8 cellular contexts compared by ENCODE assay signal in genomic region chr16:85479972-85480726, GRCh38.
DNase-seq lines count a peak whose midpoint lies in the region; ATAC-seq and TF ChIP-seq lines count a peak whose summit lies in the region.

No MANE protein-coding gene starts in this region.

- H4K20me1 ChIP-seq in BLaER1 = no peaks in the 10 kb centered on the region

- intact Hi-C loops in vagina (cut with DNase I) (no loop called here), thyroid gland (cut with DNase I) (no loop called here)

- ATAC-seq in GM18520 (IDR thresholded peaks at IDR 0.05; ENCODE audit: unreplicated experiment) (no peak), HG02642 (IDR thresholded peaks at IDR 0.05; ENCODE audit: poor library complexity, unreplicated experiment) (no peak)

- TF ChIP-seq RAD21 in liver (IDR thresholded peaks at IDR 0.05) = peak in 1 of 2 donors; percentile 64

- H3K36me3 ChIP-seq in BLaER1 (no peaks in the 10 kb centered on the region), SJCRH30 (no peaks in the 10 kb centered on the region), liver (ENCODE audit: control insufficient read depth in 4 of 4, insufficient read depth in 3 of 4, low read depth in 1 of 4, low read length in 3 of 4) (no peaks in the 10 kb centered on the region), vagina (no peaks in the 10 kb centered on the region), thyroid gland (no peaks in the 10 kb centered on the region)

- no peak for TF ChIP-seq POLR2A in vagina (IDR thresholded peaks at IDR 0.05)
- TF ChIP-seq POLR2A in thyroid gland (IDR thresholded peaks at IDR 0.05) = no peak

- H3K9ac ChIP-seq in BLaER1 = peak overlapping the region; percentile 73
- H3K9ac ChIP-seq in liver (ENCODE audit: low read depth in 1 of 2, low read length in 2 of 2) = no peak overlapping the region

- H3K27me3 ChIP-seq in BLaER1 (no peaks in the 10 kb centered on the region), SJCRH30 (no peaks in the 10 kb centered on the region), liver (ENCODE audit: control insufficient read depth in 4 of 4, insufficient read depth in 4 of 4, low read length in 3 of 4) (no peaks in the 10 kb centered on the region), vagina (no peaks in the 10 kb centered on the region), thyroid gland (no peaks in the 10 kb centered on the region)

- H3K9me3 ChIP-seq in BLaER1 (no peaks in the 10 kb centered on the region), SJCRH30 (replicated peaks) (no peaks in the 10 kb centered on the region), liver (ENCODE audit: control insufficient read depth in 4 of 4, low read length in 3 of 4) (no peaks in the 10 kb centered on the region), vagina (no peaks in the 10 kb centered on the region), thyroid gland (no peaks in the 10 kb centered on the region)

- peaks cover 95% of the 10 kb centered on the region for H3K4me1 ChIP-seq in BLaER1
- H3K4me1 ChIP-seq in SJCRH30 = peaks cover 19% of the 10 kb centered on the region
- H3K4me1 ChIP-seq in liver (ENCODE audit: control insufficient read depth in 4 of 4, insufficient read depth in 4 of 4, low read length in 3 of 4) = no peaks in the 10 kb centered on the region
- peaks cover 17% of the 10 kb centered on the region for H3K4me1 ChIP-seq in vagina
- H3K4me1 ChIP-seq in thyroid gland = peaks cover 8 to 18% of the 10 kb centered on the region in 2 donors

- peak; percentile 50 for TF ChIP-seq CTCF in GM20000 (IDR thresholded peaks at IDR 0.05; ENCODE audit: extremely low read depth, missing control alignments)
- peak; percentile 13 for TF ChIP-seq CTCF in liver (IDR thresholded peaks at IDR 0.05; ENCODE audit: low read depth, low read length, missing input control)
- TF ChIP-seq CTCF in vagina (IDR thresholded peaks at IDR 0.05) = no peak
- no peak for TF ChIP-seq CTCF in thyroid gland (IDR thresholded peaks at IDR 0.05)

- WGBS in liver = 78% methylated on average over 26 of the region's 26 CpGs
- 80 to 89% methylated on average over 14 to 24 of the region's 26 CpGs for WGBS in thyroid gland, 2 donors

- DNase-seq in GM20000 (ENCODE audit: low spot score) (peak; percentile 79), SJCRH30 (peak; percentile 88 to 89), vagina (ENCODE audit: extremely low spot score in 2 of 2) (no peak), thyroid gland (no peak)

- peak overlapping the region; percentile 95 for H3K4me2 ChIP-seq in BLaER1

- H3K27ac ChIP-seq in BLaER1 (peak overlapping the region; percentile 90), SJCRH30 (peak overlapping the region; percentile 74), liver (ENCODE audit: low read depth in 1 of 2, low read length in 2 of 2) (no peak overlapping the region), vagina (no peak overlapping the region), thyroid gland (no peak overlapping the region)

- H3K4me3 ChIP-seq in BLaER1 (peak overlapping the region; percentile 57), SJCRH30 (peak overlapping the region; percentile 25), liver (ENCODE audit: low read depth in 1 of 3, low read length in 3 of 3) (no peak overlapping the region), vagina (no peak overlapping the region), thyroid gland (replicated peaks in 1 of 3) (no peak overlapping the region)

TF ChIP-seq in liver, 16 proteins besides CTCF, POLR2A, EP300 and RAD21:
- TF ChIP-seq RXRA (IDR thresholded peaks at IDR 0.05) (no peak), REST (IDR thresholded peaks at IDR 0.05) (no peak), FOXA2 (IDR thresholded peaks at IDR 0.05) (no peak), YY1 (IDR thresholded peaks at IDR 0.05) (no peak), MAX (IDR thresholded peaks at IDR 0.05) (no peak), HNF4A (conservative IDR thresholded peaks at IDR 0.05) (no peak), JUND (IDR thresholded peaks at IDR 0.05) (no peak), EGR1 (IDR thresholded peaks at IDR 0.05; ENCODE audit: low read depth in 2 of 2) (no peak), NR2F2 (IDR thresholded peaks at IDR 0.05) (no peak), ZBTB33 (IDR thresholded peaks at IDR 0.05) (no peak), ATF3 (IDR thresholded peaks at IDR 0.05) (no peak), GABPA (IDR thresholded peaks at IDR 0.05 in 1 of 2, conservative IDR thresholded peaks at IDR 0.05 in 1 of 2) (no peak), SP1 (IDR thresholded peaks at IDR 0.05) (no peak), TAF1 (conservative IDR thresholded peaks at IDR 0.05) (no peak), HNF4G (IDR thresholded peaks at IDR 0.05) (no peak), FOXA1 (IDR thresholded peaks at IDR 0.05) (no peak)

Comparison
In these comparisons a context has a peak if more than half of its experiments do, and no peak if none do; other contexts are left out.
1. H3K27ac ChIP-seq: peak in BLaER1 (single experiment) and SJCRH30 (single experiment); none in liver (0 of 2), vagina (single experiment) and thyroid gland (0 of 3).
2. H3K4me3 ChIP-seq: peak in BLaER1 (single experiment) and SJCRH30 (single experiment); none in liver (0 of 3), vagina (0 of 2) and thyroid gland (0 of 3).
3. DNase-seq: peak in GM20000 (single experiment) and SJCRH30 (2 of 2); none in vagina (0 of 2) and thyroid gland (0 of 2).
4. CTCF ChIP-seq: peak in GM20000 (single experiment) and liver (single experiment); none in vagina (0 of 3) and thyroid gland (0 of 6).